In genomic region chr17:63768433-63768832, GRCh38 we compare ENCODE assay signal across 1 cellular context.
TF ChIP-seq lines count a peak whose summit lies in the region.

No MANE protein-coding gene starts in this region.

TF ChIP-seq in GM23338, 12 proteins besides CTCF, POLR2A, EP300 and RAD21 (continued from another document):
- TF ChIP-seq, protein P1, sequence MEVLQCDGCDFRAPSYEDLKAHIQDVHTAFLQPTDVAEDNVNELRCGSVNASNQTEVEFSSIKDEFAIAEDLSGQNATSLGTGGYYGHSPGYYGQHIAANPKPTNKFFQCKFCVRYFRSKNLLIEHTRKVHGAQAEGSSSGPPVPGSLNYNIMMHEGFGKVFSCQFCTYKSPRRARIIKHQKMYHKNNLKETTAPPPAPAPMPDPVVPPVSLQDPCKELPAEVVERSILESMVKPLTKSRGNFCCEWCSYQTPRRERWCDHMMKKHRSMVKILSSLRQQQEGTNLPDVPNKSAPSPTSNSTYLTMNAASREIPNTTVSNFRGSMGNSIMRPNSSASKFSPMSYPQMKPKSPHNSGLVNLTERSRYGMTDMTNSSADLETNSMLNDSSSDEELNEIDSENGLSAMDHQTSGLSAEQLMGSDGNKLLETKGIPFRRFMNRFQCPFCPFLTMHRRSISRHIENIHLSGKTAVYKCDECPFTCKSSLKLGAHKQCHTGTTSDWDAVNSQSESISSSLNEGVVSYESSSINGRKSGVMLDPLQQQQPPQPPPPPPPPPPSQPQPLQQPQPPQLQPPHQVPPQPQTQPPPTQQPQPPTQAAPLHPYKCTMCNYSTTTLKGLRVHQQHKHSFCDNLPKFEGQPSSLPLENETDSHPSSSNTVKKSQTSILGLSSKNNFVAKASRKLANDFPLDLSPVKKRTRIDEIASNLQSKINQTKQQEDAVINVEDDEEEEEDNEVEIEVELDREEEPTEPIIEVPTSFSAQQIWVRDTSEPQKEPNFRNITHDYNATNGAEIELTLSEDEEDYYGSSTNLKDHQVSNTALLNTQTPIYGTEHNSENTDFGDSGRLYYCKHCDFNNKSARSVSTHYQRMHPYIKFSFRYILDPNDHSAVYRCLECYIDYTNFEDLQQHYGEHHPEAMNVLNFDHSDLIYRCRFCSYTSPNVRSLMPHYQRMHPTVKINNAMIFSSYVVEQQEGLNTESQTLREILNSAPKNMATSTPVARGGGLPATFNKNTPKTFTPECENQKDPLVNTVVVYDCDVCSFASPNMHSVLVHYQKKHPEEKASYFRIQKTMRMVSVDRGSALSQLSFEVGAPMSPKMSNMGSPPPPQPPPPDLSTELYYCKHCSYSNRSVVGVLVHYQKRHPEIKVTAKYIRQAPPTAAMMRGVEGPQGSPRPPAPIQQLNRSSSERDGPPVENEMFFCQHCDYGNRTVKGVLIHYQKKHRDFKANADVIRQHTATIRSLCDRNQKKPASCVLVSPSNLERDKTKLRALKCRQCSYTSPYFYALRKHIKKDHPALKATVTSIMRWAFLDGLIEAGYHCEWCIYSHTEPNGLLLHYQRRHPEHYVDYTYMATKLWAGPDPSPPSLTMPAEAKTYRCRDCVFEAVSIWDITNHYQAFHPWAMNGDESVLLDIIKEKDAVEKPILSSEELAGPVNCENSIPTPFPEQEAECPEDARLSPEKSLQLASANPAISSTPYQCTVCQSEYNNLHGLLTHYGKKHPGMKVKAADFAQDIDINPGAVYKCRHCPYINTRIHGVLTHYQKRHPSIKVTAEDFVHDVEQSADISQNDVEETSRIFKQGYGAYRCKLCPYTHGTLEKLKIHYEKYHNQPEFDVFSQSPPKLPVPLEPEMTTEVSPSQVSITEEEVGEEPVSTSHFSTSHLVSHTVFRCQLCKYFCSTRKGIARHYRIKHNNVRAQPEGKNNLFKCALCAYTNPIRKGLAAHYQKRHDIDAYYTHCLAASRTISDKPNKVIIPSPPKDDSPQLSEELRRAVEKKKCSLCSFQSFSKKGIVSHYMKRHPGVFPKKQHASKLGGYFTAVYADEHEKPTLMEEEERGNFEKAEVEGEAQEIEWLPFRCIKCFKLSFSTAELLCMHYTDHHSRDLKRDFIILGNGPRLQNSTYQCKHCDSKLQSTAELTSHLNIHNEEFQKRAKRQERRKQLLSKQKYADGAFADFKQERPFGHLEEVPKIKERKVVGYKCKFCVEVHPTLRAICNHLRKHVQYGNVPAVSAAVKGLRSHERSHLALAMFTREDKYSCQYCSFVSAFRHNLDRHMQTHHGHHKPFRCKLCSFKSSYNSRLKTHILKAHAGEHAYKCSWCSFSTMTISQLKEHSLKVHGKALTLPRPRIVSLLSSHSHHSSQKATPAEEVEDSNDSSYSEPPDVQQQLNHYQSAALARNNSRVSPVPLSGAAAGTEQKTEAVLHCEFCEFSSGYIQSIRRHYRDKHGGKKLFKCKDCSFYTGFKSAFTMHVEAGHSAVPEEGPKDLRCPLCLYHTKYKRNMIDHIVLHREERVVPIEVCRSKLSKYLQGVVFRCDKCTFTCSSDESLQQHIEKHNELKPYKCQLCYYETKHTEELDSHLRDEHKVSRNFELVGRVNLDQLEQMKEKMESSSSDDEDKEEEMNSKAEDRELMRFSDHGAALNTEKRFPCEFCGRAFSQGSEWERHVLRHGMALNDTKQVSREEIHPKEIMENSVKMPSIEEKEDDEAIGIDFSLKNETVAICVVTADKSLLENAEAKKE (CRISPR knock-in tag; IDR thresholded peaks at IDR 0.05), result no peak
- TF ChIP-seq, protein P2, sequence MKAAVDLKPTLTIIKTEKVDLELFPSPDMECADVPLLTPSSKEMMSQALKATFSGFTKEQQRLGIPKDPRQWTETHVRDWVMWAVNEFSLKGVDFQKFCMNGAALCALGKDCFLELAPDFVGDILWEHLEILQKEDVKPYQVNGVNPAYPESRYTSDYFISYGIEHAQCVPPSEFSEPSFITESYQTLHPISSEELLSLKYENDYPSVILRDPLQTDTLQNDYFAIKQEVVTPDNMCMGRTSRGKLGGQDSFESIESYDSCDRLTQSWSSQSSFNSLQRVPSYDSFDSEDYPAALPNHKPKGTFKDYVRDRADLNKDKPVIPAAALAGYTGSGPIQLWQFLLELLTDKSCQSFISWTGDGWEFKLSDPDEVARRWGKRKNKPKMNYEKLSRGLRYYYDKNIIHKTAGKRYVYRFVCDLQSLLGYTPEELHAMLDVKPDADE (IDR thresholded peaks at IDR 0.05), result no peak
- no peak for TF ChIP-seq JUNB (IDR thresholded peaks at IDR 0.05; ENCODE audit: unreplicated experiment)
- no peak for TF ChIP-seq NANOG (IDR thresholded peaks at IDR 0.05; ENCODE audit: borderline replicate concordance)
- no peak for TF ChIP-seq STAT1 (IDR thresholded peaks at IDR 0.05; ENCODE audit: unreplicated experiment)
- no peak for TF ChIP-seq POLR2AphosphoS5 (IDR thresholded peaks at IDR 0.05; ENCODE audit: low read depth)
- no peak for TF ChIP-seq EZH2phosphoT487 (IDR thresholded peaks at IDR 0.05; ENCODE audit: unreplicated experiment)
- no peak for TF ChIP-seq ZNF114 (CRISPR knock-in tag; IDR thresholded peaks at IDR 0.05)
- TF ChIP-seq EZH2 (IDR thresholded peaks at IDR 0.05; ENCODE audit: low read depth, unreplicated experiment), result no peak
